In the genomic region with DNA sequence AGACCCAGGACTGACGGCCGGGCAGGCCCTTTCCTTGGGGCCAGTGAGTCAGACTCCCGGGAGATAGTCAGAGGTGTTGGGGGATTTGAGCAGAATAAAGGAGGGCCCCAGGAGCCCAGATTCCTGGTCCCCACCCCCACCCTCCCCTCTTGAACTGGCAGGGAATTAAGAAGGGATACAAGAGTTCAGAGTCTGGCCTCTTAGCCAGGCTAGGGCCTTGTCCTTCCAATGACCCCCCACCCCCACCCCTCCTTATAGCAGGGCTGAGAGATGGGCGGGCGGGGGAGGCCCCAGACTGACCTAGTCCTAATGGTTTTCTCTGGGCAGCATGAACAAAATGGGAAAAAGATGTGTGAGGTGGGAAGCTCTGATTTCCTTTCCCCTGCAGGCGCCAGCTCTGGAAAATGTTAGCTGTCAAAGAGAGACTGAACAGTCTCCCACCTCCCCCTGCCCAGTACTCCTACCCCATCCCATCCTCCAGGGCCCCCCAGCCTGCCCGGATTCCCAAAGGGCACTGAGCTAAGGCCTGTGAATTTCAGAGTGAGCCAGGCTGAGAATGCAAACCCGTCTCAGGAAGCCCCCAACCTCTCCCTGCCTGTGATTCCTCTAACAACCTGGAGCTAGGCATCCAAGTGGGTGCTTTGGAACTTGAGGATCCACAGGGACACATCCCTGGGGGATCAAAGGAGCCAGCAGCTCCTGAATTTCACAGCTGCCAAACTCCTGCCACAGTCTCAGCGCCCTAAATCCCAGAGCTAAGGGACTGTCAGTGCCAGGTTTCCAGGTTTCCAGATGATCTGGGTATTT, we compare ENCODE assay signal across 25 cellular contexts. TPM values are rescaled to one million over a fixed set of nuclear protein-coding genes. Genes with fewer than 3 reads are reported as not detected.
DNase-seq lines count a peak whose midpoint lies in the region; ATAC-seq, FAIRE-seq and TF ChIP-seq lines count a peak whose summit lies in the region.
"Had no signal": no experiment of that assay in that cellular context is flagged by ENCODE, and none has a peak within 500 bp of the region (broad histone marks: within the 10 kb centered on the region; RNA-seq: fewer than 3 reads in every experiment).

No MANE protein-coding gene starts in this region.

- H3K4me2 ChIP-seq in mammary epithelial cell (ENCODE audit: insufficient read depth, low read depth, low read length), result no peak overlapping the region
- H3K4me2 ChIP-seq in astrocyte (ENCODE audit: low read length), result peak overlapping the region; percentile 47
- no peak overlapping the region for H3K4me2 ChIP-seq in mesenchymal stem cell (ENCODE audit: low read length, poor library complexity, severe bottlenecking)

- TF ChIP-seq POLR2A in breast epithelium (IDR thresholded peaks at IDR 0.05), result no peak
- no peak for TF ChIP-seq POLR2A in GM18505 (IDR thresholded peaks at IDR 0.05; ENCODE audit: borderline replicate concordance, extremely low read depth, insufficient read depth, insufficient read length)

- no peak for FAIRE-seq in astrocyte (lab: Jason Lieb, UNC)
- FAIRE-seq: A204.1, TTC549 had no signal

- H3K27ac ChIP-seq in breast epithelium, result peak overlapping the region; percentile 92 to 94
- no peak overlapping the region for H3K27ac ChIP-seq in mammary epithelial cell (ENCODE audit: insufficient read depth, low read depth, low read length)
- no peak overlapping the region for H3K27ac ChIP-seq in astrocyte (ENCODE audit: low read depth, low read length)
- H3K27ac ChIP-seq in mesenchymal stem cell (ENCODE audit: low read length, poor library complexity, severe bottlenecking), result no peak overlapping the region
- H3K27ac ChIP-seq: body of pancreas, left lung had no signal

- H3K36me3 ChIP-seq in breast epithelium (no peaks in the 10 kb centered on the region), mammary epithelial cell (ENCODE audit: insufficient read depth, low read length) (no peaks in the 10 kb centered on the region), astrocyte (ENCODE audit: insufficient read depth, low read length) (no peaks in the 10 kb centered on the region), mesenchymal stem cell (ENCODE audit: control insufficient read depth in 1 of 2, insufficient read depth in 2 of 2, low read depth in 1 of 2, low read length in 2 of 2) (peaks cover 0 to 9% of the 10 kb centered on the region in 2 experiments)

- H3K9ac ChIP-seq in mammary epithelial cell (ENCODE audit: insufficient read depth, low read length) (no peak overlapping the region), astrocyte (ENCODE audit: low read length) (no peak overlapping the region), mesenchymal stem cell (ENCODE audit: low read length) (no peak overlapping the region)

- no peak overlapping the region for H4K91ac ChIP-seq in mesenchymal stem cell (ENCODE audit: low read length)

- no peaks in the 10 kb centered on the region for H3K79me2 ChIP-seq in mammary epithelial cell (ENCODE audit: insufficient read depth, low read length)
- H3K79me2 ChIP-seq in astrocyte (ENCODE audit: insufficient read depth, low read length), result no peaks in the 10 kb centered on the region

- H3K27ac Mint-ChIP-seq in astrocyte (ENCODE audit: unreplicated experiment) (peak overlapping the region; percentile 41), type B pancreatic cell (peak overlapping the region; percentile 61)
- H3K27ac Mint-ChIP-seq: activated naive CD4-positive, alpha-beta T cell treated with anti-CD3 and anti-CD28 coated beads, Interleukin-2, amount 10 ng/mL, durations not matched to agents 7 days and 5 days; CD14-positive monocyte had no signal

- H3K4me3 ChIP-seq in breast epithelium (no peak overlapping the region), mammary epithelial cell (replicated peaks in 1 of 3; ENCODE audit: insufficient read depth in 1 of 3, low read depth in 2 of 3, low read length in 3 of 3) (no peak overlapping the region), astrocyte (ENCODE audit: insufficient read depth, low read depth, low read length) (no peak overlapping the region), mesenchymal stem cell (ENCODE audit: insufficient read depth in 1 of 2, low read depth in 1 of 2, low read length in 2 of 2) (no peak overlapping the region)
- H3K4me3 ChIP-seq: body of pancreas, dorsolateral prefrontal cortex, left lung had no signal

- H4K8ac ChIP-seq in mesenchymal stem cell (ENCODE audit: low read length), result no peak overlapping the region

- H2AK5ac ChIP-seq in mesenchymal stem cell (ENCODE audit: low read length, severe bottlenecking), result no peak overlapping the region

- dilution Hi-C loops in mammary epithelial cell (cut with HindIII; ENCODE audit: low sequenced_read_pairs), result loop anchor here (10.0 kb wide), 1 partner anchor 126 kb away; no protein-coding TSS in a partner anchor

- CTCF ChIA-PET in mammary epithelial cell (lab: Charles Lee; ENCODE audit: low non-redundant PET), result no interaction called here

- H2BK15ac ChIP-seq in mesenchymal stem cell (ENCODE audit: low read depth, poor library complexity, severe bottlenecking), result no peak overlapping the region

- H2AFZ ChIP-seq in mammary epithelial cell (ENCODE audit: low read depth, low read length) (no peak overlapping the region), astrocyte (ENCODE audit: low read depth, low read length) (no peak overlapping the region), mesenchymal stem cell (ENCODE audit: low read depth, low read length) (no peak overlapping the region)

- H3K27me3 Mint-ChIP-seq in astrocyte (ENCODE audit: low read depth, unreplicated experiment) (no peaks in the 10 kb centered on the region), type B pancreatic cell (no peaks in the 10 kb centered on the region)
- H3K27me3 Mint-ChIP-seq: progenitor cell of endocrine pancreas had no signal

- TF ChIP-seq CTCF in breast epithelium (IDR thresholded peaks at IDR 0.05) (no peak), mammary epithelial cell (conservative IDR thresholded peaks at IDR 0.05 in 1 of 2, IDR thresholded peaks at IDR 0.05 in 1 of 2; ENCODE audit: extremely low read depth in 1 of 2, insufficient read depth in 1 of 2, low read depth in 1 of 2, low read length in 2 of 2) (no peak), astrocyte (IDR thresholded peaks at IDR 0.05; ENCODE audit: insufficient read depth, low read depth, low read length) (no peak), type B pancreatic cell (conservative IDR thresholded peaks at IDR 0.05) (no peak)

- no peaks in the 10 kb centered on the region for H3K9me3 ChIP-seq in breast epithelium
- H3K9me3 ChIP-seq in mammary epithelial cell (replicated peaks; ENCODE audit: insufficient read depth, low read length), result no peaks in the 10 kb centered on the region
- no peaks in the 10 kb centered on the region for H3K9me3 ChIP-seq in astrocyte (ENCODE audit: insufficient read depth, low read depth, low read length)
- H3K9me3 ChIP-seq in mesenchymal stem cell (ENCODE audit: control insufficient read depth, low read length), result no peaks in the 10 kb centered on the region
- H3K9me3 ChIP-seq: body of pancreas, left lung had no signal

- intact Hi-C loops in breast epithelium (cut with DNase I; ENCODE audit: low total_unique reads), result no loop called here
- intact Hi-C loops in mammary epithelial cell (cut with micrococcal nuclease), result no loop called here

- H3K4ac ChIP-seq in mesenchymal stem cell (ENCODE audit: low read depth in 1 of 2, low read length in 2 of 2), result no peak overlapping the region

- H3K27me3 ChIP-seq in breast epithelium, result no peaks in the 10 kb centered on the region
- H3K27me3 ChIP-seq in mammary epithelial cell (ENCODE audit: insufficient read depth, low read length), result no peaks in the 10 kb centered on the region
- H3K27me3 ChIP-seq in astrocyte (ENCODE audit: insufficient read depth, low read length), result no peaks in the 10 kb centered on the region
- H3K27me3 ChIP-seq in mesenchymal stem cell (ENCODE audit: control insufficient read depth in 1 of 2, insufficient read depth in 1 of 2, low read length in 2 of 2), result no peaks in the 10 kb centered on the region
- H3K27me3 ChIP-seq: body of pancreas, dorsolateral prefrontal cortex had no signal

- H3K4me1 ChIP-seq in breast epithelium, result peaks cover 32 to 59% of the 10 kb centered on the region in 2 donors
- H3K4me1 ChIP-seq in mammary epithelial cell (ENCODE audit: insufficient read depth, low read length), result peaks cover 32% of the 10 kb centered on the region
- H3K4me1 ChIP-seq in astrocyte (ENCODE audit: insufficient read depth, low read length), result peaks cover 52% of the 10 kb centered on the region
- H3K4me1 ChIP-seq in mesenchymal stem cell (ENCODE audit: control insufficient read depth, insufficient read depth, low read depth, low read length), result peaks cover 34% of the 10 kb centered on the region

- H3K23ac ChIP-seq in mesenchymal stem cell (ENCODE audit: low read length in 2 of 2), result peak overlapping the region in 1 of 2 experiments; percentile 5

- no peaks in the 10 kb centered on the region for H3K9me3 Mint-ChIP-seq in astrocyte (ENCODE audit: unreplicated experiment)
- H3K9me3 Mint-ChIP-seq in type B pancreatic cell, result no peaks in the 10 kb centered on the region
- H3K9me3 Mint-ChIP-seq: activated naive CD4-positive, alpha-beta T cell treated with anti-CD3 and anti-CD28 coated beads, Interleukin-2, amount 10 ng/mL, durations not matched to agents 7 days and 5 days had no signal

- peak overlapping the region; percentile 6 for H2BK120ac ChIP-seq in mesenchymal stem cell (ENCODE audit: low read depth, low read length)

- peak overlapping the region in 1 of 2 experiments; percentile 76 for H2BK12ac ChIP-seq in mesenchymal stem cell (ENCODE audit: low read length in 2 of 2)

- peaks cover 31% of the 10 kb centered on the region for H3K4me1 Mint-ChIP-seq in astrocyte (ENCODE audit: low read depth, unreplicated experiment)
- H3K4me1 Mint-ChIP-seq in type B pancreatic cell (ENCODE audit: unreplicated experiment), result peaks cover 64% of the 10 kb centered on the region

- H3K4me3 Mint-ChIP-seq in astrocyte (ENCODE audit: unreplicated experiment), result no peak overlapping the region
- H3K4me3 Mint-ChIP-seq in type B pancreatic cell, result peak overlapping the region; percentile 58
- H3K4me3 Mint-ChIP-seq: activated naive CD4-positive, alpha-beta T cell treated with anti-CD3 and anti-CD28 coated beads, Interleukin-2, amount 10 ng/mL, durations not matched to agents 7 days and 5 days had no signal

- H3K36me3 Mint-ChIP-seq in astrocyte (ENCODE audit: low read depth, unreplicated experiment) (peaks cover 13% of the 10 kb centered on the region), type B pancreatic cell (peaks cover 3% of the 10 kb centered on the region)

- H3K18ac ChIP-seq in mesenchymal stem cell (ENCODE audit: low read depth in 1 of 2, low read length in 2 of 2), result peak overlapping the region in 1 of 2 experiments; percentile 52

- BruUV-seq in mammary epithelial cell (replicated peaks; lab: Mats Ljungman, UMichigan), result no TSS peak

- H4K20me1 ChIP-seq in mammary epithelial cell (ENCODE audit: insufficient read depth, low read length), result no peaks in the 10 kb centered on the region
- no peaks in the 10 kb centered on the region for H4K20me1 ChIP-seq in astrocyte (ENCODE audit: insufficient read depth, low read length)

- in situ Hi-C loops in mammary epithelial cell (cut with MboI; ENCODE audit: low sequenced_read_pairs in 2 of 2), result no loop called here

- no peak overlapping the region for H2BK5ac ChIP-seq in mesenchymal stem cell (ENCODE audit: low read depth, low read length, poor library complexity, severe bottlenecking)

- H3K14ac ChIP-seq in mesenchymal stem cell (ENCODE audit: low read length in 2 of 2), result no peak overlapping the region

- WGBS in mammary epithelial cell (ENCODE audit: low coverage, missing lambda C conversion rate), result 54% methylated on average over 7 of the region's 9 CpGs
- WGBS in mesenchymal stem cell, result 20% methylated on average over 7 of the region's 9 CpGs

- ATAC-seq in HG03457 (IDR thresholded peaks at IDR 0.05; ENCODE audit: unreplicated experiment) (no peak), GM21825 (IDR thresholded peaks at IDR 0.05; ENCODE audit: unreplicated experiment) (no peak), GM18505 (IDR thresholded peaks at IDR 0.05; ENCODE audit: unreplicated experiment) (no peak)
- ATAC-seq: body of pancreas, left lung, PC-3 had no signal

- no peak for DNase-seq in breast epithelium (ENCODE audit: low spot score in 2 of 2)
- DNase-seq in mammary epithelial cell, result no peak
- no peak for DNase-seq in astrocyte (ENCODE audit: low read depth)
- no peak for DNase-seq in mesenchymal stem cell
- no peak for DNase-seq in type B pancreatic cell (ENCODE audit: extremely low spot score, unreplicated experiment)
- DNase-seq: activated CD4-positive, alpha-beta T cell treated with anti-CD3 and anti-CD28 coated beads, Interleukin-2, amount 50 U/mL, for 1 hour; activated naive CD4-positive, alpha-beta T cell treated with anti-CD3 and anti-CD28 coated beads, Interleukin-2, amount 10 ng/mL, durations not matched to agents 7 days and 5 days; activated T-cell treated with anti-CD3 and anti-CD28 coated beads for 4 hours; body of pancreas; DMS79 treated with DMSO at 0.1 percent for 48 hours; dorsolateral prefrontal cortex; hippocampal formation; left lung; NCI-H1694; NCI-H510A; PC-3; stimulated activated naive CD4-positive, alpha-beta T cell had no signal

- no peaks in the 10 kb centered on the region for H3K79me1 ChIP-seq in mesenchymal stem cell (replicated peaks; ENCODE audit: low read length, poor library complexity, severe bottlenecking)

RNA-seq across cellular contexts. Expression of gene CRABP2, which starts 5.8 kb away (rescaled TPM):
- total RNA-seq in breast epithelium, result 10 to 100 TPM in 2 of 3 donors, 1 to 10 TPM in 1; 4.2 to 61.6 (median 28.2) TPM
- 10 to 100 TPM in 1 of 2 donors, 1 to 10 TPM in 1; 7.0 to 29.5 TPM for total RNA-seq in mammary epithelial cell
- polyA plus RNA-seq in mammary epithelial cell, result 6.2 TPM
- polyA minus RNA-seq in mammary epithelial cell, result 1.3 TPM
- 278 and 339 TPM in 2 replicates for total RNA-seq in astrocyte
- polyA plus RNA-seq in mesenchymal stem cell (2013, experiment 1 of 2), result 42.6 TPM
- 41.2 TPM for polyA plus RNA-seq in mesenchymal stem cell (2013, experiment 2 of 2)
- total RNA-seq in type B pancreatic cell (ENCODE audit: low replicate concordance), result 83.7 and 370 TPM in 2 replicates

RNA-seq across cellular contexts. Expression of gene METTL25B, which starts 17.1 kb away (rescaled TPM):
- 10 to 100 TPM; 15.5 to 41.3 (median 30.2) TPM for total RNA-seq in breast epithelium
- 10 to 100 TPM in 1 of 2 donors, 1 to 10 TPM in 1; 9.3 to 24.3 TPM for total RNA-seq in mammary epithelial cell
- 10.5 TPM for polyA plus RNA-seq in mammary epithelial cell
- 19.3 TPM for polyA minus RNA-seq in mammary epithelial cell
- total RNA-seq in astrocyte, result 9.9 and 11.1 TPM in 2 replicates
- 12.1 TPM for polyA plus RNA-seq in mesenchymal stem cell (2013, experiment 1 of 2)
- polyA plus RNA-seq in mesenchymal stem cell (2013, experiment 2 of 2), result 11.3 TPM
- 35.2 and 39.7 TPM in 2 replicates for total RNA-seq in type B pancreatic cell (ENCODE audit: low replicate concordance)

RNA-seq across cellular contexts. Expression of gene ISG20L2, which starts 17.4 kb away (rescaled TPM):
- total RNA-seq in breast epithelium, result 10 to 100 TPM; 13.6 to 25.2 (median 21.0) TPM
- 10 to 100 TPM; 27.0 to 42.7 TPM for total RNA-seq in mammary epithelial cell
- 62.3 TPM for polyA plus RNA-seq in mammary epithelial cell
- 33.3 TPM for polyA minus RNA-seq in mammary epithelial cell
- total RNA-seq in astrocyte, result 30.1 and 33.4 TPM in 2 replicates
- 26.8 TPM for polyA plus RNA-seq in mesenchymal stem cell (2013, experiment 1 of 2)
- 25.1 TPM for polyA plus RNA-seq in mesenchymal stem cell (2013, experiment 2 of 2)
- total RNA-seq in type B pancreatic cell (ENCODE audit: low replicate concordance), result 35.3 and 42.0 TPM in 2 replicates

RNA-seq across cellular contexts. Expression of gene MRPL24, which starts 29.7 kb away (rescaled TPM):
- total RNA-seq in breast epithelium, result 10 to 100 TPM; 36.6 to 63.9 (median 63.8) TPM
- total RNA-seq in mammary epithelial cell, result 10 to 100 TPM; 25.0 to 86.1 TPM
- polyA plus RNA-seq in mammary epithelial cell, result 121 TPM
- 34.3 TPM for polyA minus RNA-seq in mammary epithelial cell
- total RNA-seq in astrocyte, result 37.4 and 46.5 TPM in 2 replicates
- polyA plus RNA-seq in mesenchymal stem cell (2013, experiment 1 of 2), result 65.7 TPM
- polyA plus RNA-seq in mesenchymal stem cell (2013, experiment 2 of 2), result 64.7 TPM
- 47.4 and 58.6 TPM in 2 replicates for total RNA-seq in type B pancreatic cell (ENCODE audit: low replicate concordance)

RNA-seq across cellular contexts. Expression of gene NES, which starts 34.0 kb away (rescaled TPM):
- total RNA-seq in breast epithelium (10 to 100 TPM in 2 of 3 donors, 1 to 10 TPM in 1; 9.9 to 28.5 (median 14.9) TPM), mammary epithelial cell (10 to 100 TPM in 1 of 2 donors, under 1 TPM in 1; 0.07 to 49.0 TPM), astrocyte (280 and 310 TPM in 2 replicates), type B pancreatic cell (ENCODE audit: low replicate concordance) (8.1 and 125 TPM in 2 replicates)
- polyA plus RNA-seq in mammary epithelial cell, result 0.06 TPM
- not detected for polyA minus RNA-seq in mammary epithelial cell
- 49.2 TPM for polyA plus RNA-seq in mesenchymal stem cell (2013, experiment 1 of 2)
- 45.3 TPM for polyA plus RNA-seq in mesenchymal stem cell (2013, experiment 2 of 2)
- total RNA-seq: MCF 10A had no signal
- polyA plus RNA-seq: CD14-positive monocyte had no signal

Comparison
In these comparisons a context has a peak if more than half of its experiments do, and no peak if none do; other contexts are left out.
1. H3K27ac ChIP-seq: peak in breast epithelium (2 of 2); none in mammary epithelial cell (single experiment), astrocyte (single experiment) and mesenchymal stem cell (single experiment).